ENCODE assay signal across 1 cellular context in the genomic region with DNA sequence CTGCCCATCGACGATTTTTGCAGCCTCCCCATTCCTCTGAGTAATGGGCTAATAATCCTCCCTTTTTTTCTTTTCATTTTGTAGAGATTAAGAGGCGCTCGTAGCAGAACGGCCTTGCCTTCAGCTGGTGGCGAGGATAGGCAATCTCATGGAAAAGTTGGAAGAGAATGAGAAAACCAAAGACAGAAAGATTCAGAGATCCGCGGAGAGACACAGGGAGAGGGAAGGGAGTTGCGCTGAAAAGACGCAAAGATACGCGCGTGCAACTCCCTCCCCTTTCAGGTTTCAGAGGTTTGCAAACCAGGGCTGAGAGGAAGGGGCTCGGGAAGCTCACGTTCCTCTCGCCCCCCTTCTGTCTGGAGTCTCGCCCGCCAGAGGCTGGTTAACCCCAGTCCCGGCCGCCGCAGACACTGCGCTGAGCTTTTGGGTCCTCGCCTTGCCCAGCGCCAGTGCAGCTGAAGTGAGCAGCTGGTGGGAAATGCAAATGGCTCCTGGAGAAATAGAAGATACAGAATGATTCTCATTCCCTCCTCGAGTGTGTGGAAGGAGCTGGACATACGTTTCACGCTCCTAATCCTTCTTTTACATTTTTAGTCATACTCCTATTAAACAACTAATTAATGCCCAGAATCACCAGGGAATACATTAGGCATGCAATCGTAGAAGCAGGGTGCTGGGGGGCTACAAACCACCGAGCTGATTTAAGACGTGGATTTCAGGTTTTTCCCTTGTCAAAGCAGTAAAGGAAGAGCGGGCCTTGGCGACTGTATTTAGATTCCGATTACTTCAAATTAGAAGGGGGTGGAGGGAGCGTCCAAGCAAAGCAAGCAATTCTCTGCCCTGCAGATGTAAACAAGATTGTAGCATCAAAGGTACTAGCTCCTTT.
TF ChIP-seq lines count a peak whose summit lies in the region.

No MANE protein-coding gene starts in this region.

TF ChIP-seq in endothelial cell of umbilical vein, 7 proteins besides CTCF, POLR2A, EP300 and RAD21:
- no peak for TF ChIP-seq GATA2 (IDR thresholded peaks at IDR 0.05; ENCODE audit: insufficient read depth, insufficient read length, low read depth, low read length)
- TF ChIP-seq MYC (IDR thresholded peaks at IDR 0.05; ENCODE audit: low read depth, low read length), result no peak
- TF ChIP-seq EZH2 (IDR thresholded peaks at IDR 0.05; ENCODE audit: borderline replicate concordance, low read depth, low read length, severe bottlenecking), result peak; percentile 56
